12 cellular contexts compared by ENCODE assay signal in genomic region chr19:17863520-17864182, GRCh38. TPM values are rescaled to one million over a fixed set of nuclear protein-coding genes. Genes with fewer than 3 reads are reported as not detected.
DNase-seq lines count a peak whose midpoint lies in the region; ATAC-seq and TF ChIP-seq lines count a peak whose summit lies in the region.
"Had no signal": no experiment of that assay in that cellular context is flagged by ENCODE, and none has a peak within 500 bp of the region (broad histone marks: within the 10 kb centered on the region; RNA-seq: fewer than 3 reads in every experiment).

No MANE protein-coding gene starts in this region.

- peaks cover 3% of the 10 kb centered on the region for H3K27me3 Mint-ChIP-seq in activated CD4-positive, alpha-beta memory T cell treated with anti-CD3 and anti-CD28 coated beads for 36 hours
- H3K27me3 Mint-ChIP-seq in activated CD4-positive, alpha-beta memory T cell treated with anti-CD3 and anti-CD28 coated beads, Interleukin-2, amount 10 ng/mL, durations not matched to agents 7 days and 5 days, result no peaks in the 10 kb centered on the region

- no peaks in the 10 kb centered on the region for H3K9me3 ChIP-seq in HCT116 (ENCODE audit: control insufficient read depth in 1 of 2, insufficient read depth in 1 of 2, low read depth in 1 of 2, low read length in 2 of 2)
- H3K9me3 ChIP-seq in osteoblast (ENCODE audit: low read depth, low read length), result no peaks in the 10 kb centered on the region

- RAD21 ChIA-PET in HCT116 (lab: Charles Lee; ENCODE audit: low non-redundant PET in 1 of 2, low total read pairs in 2 of 2, uncharacterized antibody in 2 of 2, unreplicated experiment in 2 of 2), result no interaction called here

- no peak for TF ChIP-seq CTCF in HCT116 (IDR thresholded peaks at IDR 0.05 in 2 of 3, conservative IDR thresholded peaks at IDR 0.05 in 1 of 3; ENCODE audit: borderline replicate concordance in 1 of 3, insufficient read depth in 1 of 3, low read depth in 2 of 3, low read length in 2 of 3)
- no peak for TF ChIP-seq CTCF in osteoblast (IDR thresholded peaks at IDR 0.05; ENCODE audit: extremely low read depth, low read depth, low read length)
- no peak for TF ChIP-seq CTCF in GM10248 (IDR thresholded peaks at IDR 0.05; ENCODE audit: control extremely low read depth, extremely low read depth, low read depth, missing control alignments)

- no TSS peak for BruUV-seq in HCT116 (replicated peaks; lab: Mats Ljungman, UMichigan)

- H3K4me2 ChIP-seq in HCT116 (ENCODE audit: low read length) (peak overlapping the region; percentile 23; the same call in 1 of the 2 replicates), osteoblast (ENCODE audit: insufficient read depth, low read length) (no peak overlapping the region)

- H3K27me3 ChIP-seq in HCT116 (ENCODE audit: insufficient read depth, low read length) (no peaks in the 10 kb centered on the region), osteoblast (ENCODE audit: insufficient read depth, low read length) (peaks cover 10% of the 10 kb centered on the region)

- peak overlapping the region; percentile 38; the same call in 1 of the 2 replicates for H3K9ac ChIP-seq in HCT116 (ENCODE audit: low read length)

- peak overlapping the region; percentile 64 for H3K27ac Mint-ChIP-seq in activated CD4-positive, alpha-beta memory T cell treated with anti-CD3 and anti-CD28 coated beads for 36 hours
- no peak overlapping the region for H3K27ac Mint-ChIP-seq in activated CD4-positive, alpha-beta memory T cell treated with anti-CD3 and anti-CD28 coated beads, Interleukin-2, amount 10 ng/mL, durations not matched to agents 7 days and 5 days
- peak overlapping the region; percentile 91 to 94 for H3K27ac Mint-ChIP-seq in activated naive CD4-positive, alpha-beta T cell treated with anti-CD3 and anti-CD28 coated beads, Interleukin-2, amount 50 U/mL, for 72 hours

- POLR2A ChIA-PET in activated CD4-positive, alpha-beta memory T cell treated with anti-CD3 and anti-CD28 coated beads for 36 hours (lab: Charles Lee), result interaction anchor here (1.0 to 7.8 kb wide), 5 partner anchors 9 to 113 kb away, joined by 3 to 99 read pairs (median 9); partner anchors contain the start of genes CCDC124, FCHO1, JAK3 and SLC5A5
- POLR2A ChIA-PET in activated CD4-positive, alpha-beta memory T cell treated with anti-CD3 and anti-CD28 coated beads, Interleukin-2, amount 10 ng/mL, durations not matched to agents 7 days and 5 days (lab: Charles Lee), result interaction anchor here (1.2 to 4.1 kb wide), 4 partner anchors 9 to 69 kb away, joined by 4 to 24 read pairs (median 10); partner anchors contain the start of genes CCDC124 and SLC5A5
- POLR2A ChIA-PET in HCT116 (lab: Charles Lee) (interaction anchor here (0.8 to 4.0 kb wide), 6 partner anchors 33 to 134 kb away, joined by 3 to 34 read pairs (median 5); partner anchors contain the start of genes B3GNT3 and CCDC124), GM10248 (lab: Yijun Ruan, JAX) (interaction anchor here (0.6 to 1.4 kb wide), 2 partner anchors 18 to 69 kb away, joined by 3 to 6 read pairs; partner anchors contain the start of gene CCDC124)

- H3K4me3 ChIP-seq in HCT116 (replicated peaks in 1 of 2; ENCODE audit: low read depth in 1 of 2, low read length in 2 of 2) (no peak overlapping the region), osteoblast (ENCODE audit: insufficient read depth, low read length) (no peak overlapping the region)

- no peak for DNase-seq in activated CD4-positive, alpha-beta memory T cell treated with anti-CD3 and anti-CD28 coated beads for 36 hours
- no peak for DNase-seq in activated CD4-positive, alpha-beta memory T cell treated with anti-CD3 and anti-CD28 coated beads, Interleukin-2, amount 10 ng/mL, durations not matched to agents 7 days and 5 days
- no peak for DNase-seq in HCT116 (ENCODE audit: low read depth, low spot score)
- no peak for DNase-seq in activated naive CD4-positive, alpha-beta T cell treated with anti-CD3 and anti-CD28 coated beads, Interleukin-2, amount 50 U/mL, for 72 hours (ENCODE audit: low spot score in 2 of 2)
- DNase-seq in osteoblast (ENCODE audit: insufficient read length, low spot score, missing footprints), result peak; percentile 72
- no peak for DNase-seq in GM10248 (ENCODE audit: extremely low spot score)
- DNase-seq in NCI-H748 treated with DMSO at 0.1 percent for 48 hours (lab: John Stamatoyannopoulos, UW), result no peak
- DNase-seq: cortex of kidney, foreskin fibroblast, NCI-H146 had no signal

- no peaks in the 10 kb centered on the region for H3K9me2 ChIP-seq in HCT116 (ENCODE audit: insufficient read depth)

- peaks cover 39 to 64% of the 10 kb centered on the region in 2 experiments for H3K4me1 ChIP-seq in HCT116 (ENCODE audit: control insufficient read depth in 1 of 2, insufficient read depth in 2 of 2, low read length in 2 of 2)
- peaks cover 16% of the 10 kb centered on the region for H3K4me1 ChIP-seq in osteoblast (ENCODE audit: insufficient read depth, low read length)

- H3K79me2 ChIP-seq in HCT116 (ENCODE audit: insufficient read depth, low read length), result peaks cover 41% of the 10 kb centered on the region
- H3K79me2 ChIP-seq in osteoblast (ENCODE audit: insufficient read depth, low read length), result peaks cover 34% of the 10 kb centered on the region

- H3K36me3 ChIP-seq in HCT116 (ENCODE audit: control insufficient read depth in 1 of 2, insufficient read depth in 2 of 2, low read length in 2 of 2) (peaks cover 20 to 46% of the 10 kb centered on the region in 2 experiments), osteoblast (ENCODE audit: insufficient read depth, low read length) (peaks cover 36% of the 10 kb centered on the region)

- ATAC-seq in HCT116 (no peak), HG03520 (IDR thresholded peaks at IDR 0.05; ENCODE audit: unreplicated experiment) (no peak)
- no peak for ATAC-seq in activated naive CD4-positive, alpha-beta T cell treated with anti-CD3 and anti-CD28 coated beads, Interleukin-2, amount 50 U/mL, for 72 hours

- peaks cover 17% of the 10 kb centered on the region; the same call in 1 of the 2 replicates for H4K20me1 ChIP-seq in HCT116 (ENCODE audit: insufficient read depth)
- peaks cover 49% of the 10 kb centered on the region for H4K20me1 ChIP-seq in osteoblast (ENCODE audit: insufficient read depth, low read length)

- CTCF ChIA-PET in activated CD4-positive, alpha-beta memory T cell treated with anti-CD3 and anti-CD28 coated beads for 36 hours (lab: Charles Lee), result interaction anchor here (1.0 kb wide), 1 partner anchor 75 kb away, joined by 3 read pairs; no protein-coding TSS in a partner anchor
- CTCF ChIA-PET in activated CD4-positive, alpha-beta memory T cell treated with anti-CD3 and anti-CD28 coated beads, Interleukin-2, amount 10 ng/mL, durations not matched to agents 7 days and 5 days (lab: Charles Lee), result no interaction called here
- CTCF ChIA-PET in HCT116 (lab: Charles Lee) (interaction anchor here (1.0 kb wide), 1 partner anchor 11 kb away, joined by 3 read pairs; no protein-coding TSS in a partner anchor), GM10248 (lab: Yijun Ruan, JAX) (interaction anchor here (3.5 kb wide), 1 partner anchor 69 kb away, joined by 28 read pairs; the partner anchor contains the start of gene CCDC124)

- peaks cover 46% of the 10 kb centered on the region for H3K36me3 Mint-ChIP-seq in activated CD4-positive, alpha-beta memory T cell treated with anti-CD3 and anti-CD28 coated beads for 36 hours
- H3K36me3 Mint-ChIP-seq in activated CD4-positive, alpha-beta memory T cell treated with anti-CD3 and anti-CD28 coated beads, Interleukin-2, amount 10 ng/mL, durations not matched to agents 7 days and 5 days (ENCODE audit: low read depth), result peaks cover 48% of the 10 kb centered on the region
- peaks cover 40 to 43% of the 10 kb centered on the region in 2 donors for H3K36me3 Mint-ChIP-seq in activated naive CD4-positive, alpha-beta T cell treated with anti-CD3 and anti-CD28 coated beads, Interleukin-2, amount 50 U/mL, for 72 hours

- TF ChIP-seq POLR2A in HCT116 (IDR thresholded peaks at IDR 0.05; ENCODE audit: borderline replicate concordance, extremely low read depth, insufficient read depth, insufficient read length), result no peak

- peak overlapping the region; percentile 84 for H3K27ac ChIP-seq in HCT116 (ENCODE audit: low read depth, low read length)
- no peak overlapping the region for H3K27ac ChIP-seq in osteoblast (ENCODE audit: low read depth, low read length)

- H3K4me1 Mint-ChIP-seq in activated CD4-positive, alpha-beta memory T cell treated with anti-CD3 and anti-CD28 coated beads for 36 hours (ENCODE audit: low read depth), result peaks cover 35% of the 10 kb centered on the region
- peaks cover 42% of the 10 kb centered on the region for H3K4me1 Mint-ChIP-seq in activated CD4-positive, alpha-beta memory T cell treated with anti-CD3 and anti-CD28 coated beads, Interleukin-2, amount 10 ng/mL, durations not matched to agents 7 days and 5 days

- intact Hi-C loops in activated CD4-positive, alpha-beta memory T cell treated with anti-CD3 and anti-CD28 coated beads for 36 hours (cut with micrococcal nuclease), result no loop called here
- intact Hi-C loops in HCT116 (cut with micrococcal nuclease), result no loop called here

- H2AFZ ChIP-seq in HCT116 (ENCODE audit: low read depth, low read length, poor library complexity, severe bottlenecking), result no peak overlapping the region
- H2AFZ ChIP-seq in osteoblast (ENCODE audit: low read length), result no peak overlapping the region

- no peak overlapping the region for H3K4me3 Mint-ChIP-seq in activated CD4-positive, alpha-beta memory T cell treated with anti-CD3 and anti-CD28 coated beads for 36 hours
- no peak overlapping the region for H3K4me3 Mint-ChIP-seq in activated CD4-positive, alpha-beta memory T cell treated with anti-CD3 and anti-CD28 coated beads, Interleukin-2, amount 10 ng/mL, durations not matched to agents 7 days and 5 days

- no peaks in the 10 kb centered on the region for H3K9me3 Mint-ChIP-seq in activated CD4-positive, alpha-beta memory T cell treated with anti-CD3 and anti-CD28 coated beads for 36 hours
- no peaks in the 10 kb centered on the region for H3K9me3 Mint-ChIP-seq in activated CD4-positive, alpha-beta memory T cell treated with anti-CD3 and anti-CD28 coated beads, Interleukin-2, amount 10 ng/mL, durations not matched to agents 7 days and 5 days
- no peaks in the 10 kb centered on the region for H3K9me3 Mint-ChIP-seq in activated naive CD4-positive, alpha-beta T cell treated with anti-CD3 and anti-CD28 coated beads, Interleukin-2, amount 50 U/mL, for 72 hours

- no peak for TF ChIP-seq RAD21 in HCT116 (IDR thresholded peaks at IDR 0.05; ENCODE audit: low read depth)

RNA-seq across cellular contexts. Expression of gene RPL18A, which starts 3.9 kb away (rescaled TPM):
- total RNA-seq in activated CD4-positive, alpha-beta memory T cell treated with anti-CD3 and anti-CD28 coated beads for 36 hours, result 1,000 to 10,000 TPM; 3,104 to 3,138 TPM
- total RNA-seq in activated CD4-positive, alpha-beta memory T cell treated with anti-CD3 and anti-CD28 coated beads, Interleukin-2, amount 10 ng/mL, durations not matched to agents 7 days and 5 days, result 1,000 to 10,000 TPM; 2,013 to 2,059 TPM
- 3,525 TPM for total RNA-seq in HCT116 (2021; ENCODE audit: unreplicated experiment)
- 5,441 and 5,557 TPM in 2 replicates for polyA plus RNA-seq in HCT116 (2012)
- 1,000 to 10,000 TPM; 3,079 to 3,707 TPM for total RNA-seq in activated naive CD4-positive, alpha-beta T cell treated with anti-CD3 and anti-CD28 coated beads, Interleukin-2, amount 50 U/mL, for 72 hours
- total RNA-seq in osteoblast, result 786 and 869 TPM in 2 replicates

RNA-seq across cellular contexts. Expression of gene SLC5A5, which starts 8.1 kb away (rescaled TPM):
- 1 to 10 TPM in 1 of 2 experiments, under 1 TPM in 1; 0.87 to 1.0 TPM for total RNA-seq in activated CD4-positive, alpha-beta memory T cell treated with anti-CD3 and anti-CD28 coated beads for 36 hours
- total RNA-seq in activated CD4-positive, alpha-beta memory T cell treated with anti-CD3 and anti-CD28 coated beads, Interleukin-2, amount 10 ng/mL, durations not matched to agents 7 days and 5 days, result 1 to 10 TPM; 1.7 to 2.0 TPM
- total RNA-seq in HCT116 (2021; ENCODE audit: unreplicated experiment), result 0.59 TPM
- 0.32 and 0.34 TPM in 2 replicates for polyA plus RNA-seq in HCT116 (2012)
- 1 to 10 TPM; 1.5 to 2.0 TPM for total RNA-seq in activated naive CD4-positive, alpha-beta T cell treated with anti-CD3 and anti-CD28 coated beads, Interleukin-2, amount 50 U/mL, for 72 hours
- under 0.01 TPM in 2 replicates for total RNA-seq in osteoblast
- polyA plus RNA-seq: keratinocyte had no signal

RNA-seq across cellular contexts. Expression of gene JAK3, which starts 15.9 kb away (rescaled TPM):
- total RNA-seq in activated CD4-positive, alpha-beta memory T cell treated with anti-CD3 and anti-CD28 coated beads for 36 hours, result 100 to 1,000 TPM; 200 to 217 TPM
- total RNA-seq in activated CD4-positive, alpha-beta memory T cell treated with anti-CD3 and anti-CD28 coated beads, Interleukin-2, amount 10 ng/mL, durations not matched to agents 7 days and 5 days, result 100 to 1,000 TPM; 233 to 237 TPM
- total RNA-seq in HCT116 (2021; ENCODE audit: unreplicated experiment) (5.7 TPM), osteoblast (1.8 and 2.4 TPM in 2 replicates)
- polyA plus RNA-seq in HCT116 (2012), result 3.7 and 3.8 TPM in 2 replicates
- total RNA-seq in activated naive CD4-positive, alpha-beta T cell treated with anti-CD3 and anti-CD28 coated beads, Interleukin-2, amount 50 U/mL, for 72 hours, result 100 to 1,000 TPM; 204 to 237 TPM

RNA-seq across cellular contexts. Expression of gene INSL3, which starts 42.3 kb away (rescaled TPM):
- 1 to 10 TPM; 6.8 to 8.3 TPM for total RNA-seq in activated CD4-positive, alpha-beta memory T cell treated with anti-CD3 and anti-CD28 coated beads for 36 hours
- total RNA-seq in activated CD4-positive, alpha-beta memory T cell treated with anti-CD3 and anti-CD28 coated beads, Interleukin-2, amount 10 ng/mL, durations not matched to agents 7 days and 5 days, result 1 to 10 TPM; 7.9 to 9.0 TPM
- total RNA-seq in HCT116 (2021; ENCODE audit: unreplicated experiment), result 0.96 TPM
- 0.98 and 1.7 TPM in 2 replicates for polyA plus RNA-seq in HCT116 (2012)
- 10 to 100 TPM in 1 of 2 donors, 1 to 10 TPM in 1; 6.3 to 10.5 TPM for total RNA-seq in activated naive CD4-positive, alpha-beta T cell treated with anti-CD3 and anti-CD28 coated beads, Interleukin-2, amount 50 U/mL, for 72 hours
- not detected in 2 replicates for total RNA-seq in osteoblast
- polyA plus RNA-seq: keratinocyte had no signal

Comparison
In these comparisons a context has a peak if more than half of its experiments do, and no peak if none do; other contexts are left out.
1. RNA of gene JAK3, which starts 15.9 kb away (total RNA-seq): 233 to 237 TPM in activated CD4-positive, alpha-beta memory T cell treated with anti-CD3 and anti-CD28 coated beads, Interleukin-2, amount 10 ng/mL, durations not matched to agents 7 days and 5 days, 204 to 237 TPM in activated naive CD4-positive, alpha-beta T cell treated with anti-CD3 and anti-CD28 coated beads, Interleukin-2, amount 50 U/mL, for 72 hours and 200 to 217 TPM in activated CD4-positive, alpha-beta memory T cell treated with anti-CD3 and anti-CD28 coated beads for 36 hours; 5.7 TPM in HCT116 (single experiment) and 1.8 to 2.4 TPM in osteoblast; every median in the first group is over 10 times any median in the second.